8 cellular contexts compared by ENCODE assay signal in genomic region chr9:15416880-15417279, GRCh38. TPM values are rescaled to one million over a fixed set of nuclear protein-coding genes. Genes with fewer than 3 reads are reported as not detected.
DNase-seq lines count a peak whose midpoint lies in the region; ATAC-seq, FAIRE-seq and TF ChIP-seq lines count a peak whose summit lies in the region.

No MANE protein-coding gene starts in this region.

- no peaks in the 10 kb centered on the region for H3K9me3 Mint-ChIP-seq in activated naive CD8-positive, alpha-beta T cell treated with anti-CD3 and anti-CD28 coated beads, Interleukin-2, amount 10 ng/mL, durations not matched to agents 7 days and 5 days

- peak; percentile 59 for FAIRE-seq in GM18507 (lab: Jason Lieb, UNC)
- FAIRE-seq in kidney (lab: Jason Lieb, UNC): peak; percentile 19

- H3K36me3 Mint-ChIP-seq in activated naive CD8-positive, alpha-beta T cell treated with anti-CD3 and anti-CD28 coated beads, Interleukin-2, amount 10 ng/mL, durations not matched to agents 7 days and 5 days: no peaks in the 10 kb centered on the region

- H3K27ac ChIP-seq in kidney (ENCODE audit: low read depth in 2 of 2, low read length in 2 of 2): no peak overlapping the region

- peak; percentile 59 for TF ChIP-seq CTCF in kidney (IDR thresholded peaks at IDR 0.05; ENCODE audit: borderline replicate concordance, extremely low read depth, insufficient read depth)

- H3K9me3 ChIP-seq in kidney (ENCODE audit: control insufficient read depth in 1 of 2, low read length in 2 of 2): no peaks in the 10 kb centered on the region

- H3K27me3 Mint-ChIP-seq in activated naive CD8-positive, alpha-beta T cell treated with anti-CD3 and anti-CD28 coated beads, Interleukin-2, amount 10 ng/mL, durations not matched to agents 7 days and 5 days: peaks cover 12% of the 10 kb centered on the region

- H3K4me1 Mint-ChIP-seq in activated naive CD8-positive, alpha-beta T cell treated with anti-CD3 and anti-CD28 coated beads, Interleukin-2, amount 10 ng/mL, durations not matched to agents 7 days and 5 days: peaks cover 4% of the 10 kb centered on the region

- intact Hi-C loops in kidney (cut with DNase I): no loop called here

- POLR2A ChIA-PET in activated naive CD8-positive, alpha-beta T cell treated with anti-CD3 and anti-CD28 coated beads, Interleukin-2, amount 10 ng/mL, durations not matched to agents 7 days and 5 days (lab: Charles Lee): no interaction called here

- H3K9ac ChIP-seq in kidney (ENCODE audit: low read length in 2 of 2): no peak overlapping the region

- peak; percentile 45 for ATAC-seq in activated naive CD8-positive, alpha-beta T cell treated with anti-CD3 and anti-CD28 coated beads, Interleukin-2, amount 10 ng/mL, durations not matched to agents 7 days and 5 days (ENCODE audit: low read depth)
- ATAC-seq in GM21528 (IDR thresholded peaks at IDR 0.05; ENCODE audit: low FRiP score, unreplicated experiment): no peak

- H3K4me1 ChIP-seq in kidney (ENCODE audit: control insufficient read depth in 1 of 2, insufficient read depth in 1 of 2, low read depth in 1 of 2, low read length in 2 of 2): no peaks in the 10 kb centered on the region

- no peak overlapping the region for H3K4me3 ChIP-seq in kidney (ENCODE audit: low read length in 2 of 2)

- no peaks in the 10 kb centered on the region for H3K36me3 ChIP-seq in kidney (ENCODE audit: control insufficient read depth in 1 of 2, insufficient read depth in 2 of 2, low read length in 2 of 2)

- H3K27ac Mint-ChIP-seq in activated naive CD8-positive, alpha-beta T cell treated with anti-CD3 and anti-CD28 coated beads, Interleukin-2, amount 10 ng/mL, durations not matched to agents 7 days and 5 days: no peak overlapping the region

- DNase-seq in CD1c-positive myeloid dendritic cell (ENCODE audit: extremely low spot score) (peak; percentile 47), GM18507 (ENCODE audit: extremely low spot score, insufficient read length, low read depth) (no peak), NCI-H748 (lab: John Stamatoyannopoulos, UW; ENCODE audit: unreplicated experiment) (peak; percentile 59), kidney (no peak), NCI-H1694 treated with DMSO at 0.1 percent for 48 hours (lab: John Stamatoyannopoulos, UW) (no peak)
- DNase-seq in activated naive CD8-positive, alpha-beta T cell treated with anti-CD3 and anti-CD28 coated beads, Interleukin-2, amount 10 ng/mL, durations not matched to agents 7 days and 5 days: no peak
- peak; percentile 14 for DNase-seq in stimulated activated naive CD4-positive, alpha-beta T cell treated with Interleukin-2 at 50 U/mL for 16 hours (lab: John Stamatoyannopoulos, UW)

- H3K4me3 Mint-ChIP-seq in activated naive CD8-positive, alpha-beta T cell treated with anti-CD3 and anti-CD28 coated beads, Interleukin-2, amount 10 ng/mL, durations not matched to agents 7 days and 5 days: no peak overlapping the region

RNA-seq across cellular contexts. Expression of gene SNAPC3, which starts 5.8 kb away (rescaled TPM):
- 10 to 100 TPM; 27.4 to 29.2 TPM for total RNA-seq in activated naive CD8-positive, alpha-beta T cell treated with anti-CD3 and anti-CD28 coated beads, Interleukin-2, amount 10 ng/mL, durations not matched to agents 7 days and 5 days
- 27.2 TPM for total RNA-seq in kidney
- 16.3 TPM for polyA plus RNA-seq in kidney (ENCODE audit: insufficient read depth, low read depth, low replicate concordance)

Comparison
In these comparisons a context has a peak if more than half of its experiments do, and no peak if none do; other contexts are left out.
1. DNase-seq: peak in CD1c-positive myeloid dendritic cell (single experiment), NCI-H748 (single experiment) and stimulated activated naive CD4-positive, alpha-beta T cell treated with Interleukin-2 at 50 U/mL for 16 hours (single experiment); none in GM18507 (single experiment), activated naive CD8-positive, alpha-beta T cell treated with anti-CD3 and anti-CD28 coated beads, Interleukin-2, amount 10 ng/mL, durations not matched to agents 7 days and 5 days (single experiment), kidney (single experiment) and NCI-H1694 treated with DMSO at 0.1 percent for 48 hours (single experiment).